15 cellular contexts compared by ENCODE assay signal in genomic region chr10:124558339-124558685, GRCh38.
"Had no signal": no experiment of that assay in that cellular context is flagged by ENCODE, and none has a peak within 500 bp of the region (broad histone marks: within the 10 kb centered on the region; RNA-seq: fewer than 3 reads in every experiment).

No MANE protein-coding gene starts in this region.

- ATAC-seq: activated T-helper 17 cell treated with anti-CD3 and anti-CD28 coated beads, Interleukin-2, amount 50 U/mL, for 72 hours; foreskin keratinocyte; stimulated activated naive B cell treated with anti-CD40 and anti-IgM and Interleukin-4, amounts not matched to agents 10 μg/mL and 1 μg/mL and 100 μg/mL, for 72 hours had no signal

- H3K36me3 ChIP-seq: brain microvascular endothelial cell, pancreas, thoracic aorta had no signal

- H3K4me3 Mint-ChIP-seq: activated T-helper 17 cell treated with anti-CD3 and anti-CD28 coated beads, Interleukin-2, amount 50 U/mL, for 72 hours; stimulated activated naive B cell treated with anti-CD40 and anti-IgM and Interleukin-4, amounts not matched to agents 10 μg/mL and 1 μg/mL and 100 μg/mL, for 72 hours; T-helper 1 cell treated with Interleukin-12 subunit alpha and Interleukin-12 subunit beta and Interleukin-4 antibody, amounts not matched to agents 30 μg/mL and 1 μg/mL, for 36 hours had no signal

- H3K27me3 Mint-ChIP-seq: activated T-helper 17 cell treated with anti-CD3 and anti-CD28 coated beads, Interleukin-2, amount 50 U/mL, for 72 hours; stimulated activated naive B cell treated with anti-CD40 and anti-IgM and Interleukin-4, amounts not matched to agents 10 μg/mL and 1 μg/mL and 100 μg/mL, for 72 hours had no signal

- H3K27me3 ChIP-seq: brain microvascular endothelial cell, pancreas had no signal

- H3K9me3 Mint-ChIP-seq: activated T-helper 17 cell treated with anti-CD3 and anti-CD28 coated beads, Interleukin-2, amount 50 U/mL, for 72 hours had no signal

- H3K4me3 ChIP-seq: pancreas, smooth muscle cell, thoracic aorta had no signal

- H3K4me1 Mint-ChIP-seq: activated T-helper 17 cell treated with anti-CD3 and anti-CD28 coated beads, Interleukin-2, amount 50 U/mL, for 72 hours had no signal

- DNase-seq: activated CD4-positive, alpha-beta T cell treated with anti-CD3 and anti-CD28 coated beads for 48 hours; activated CD8-positive, alpha-beta memory T cell treated with anti-CD3 and anti-CD28 coated beads for 24 hours; activated naive CD4-positive, alpha-beta T cell treated with anti-CD3 and anti-CD28 coated beads, Interleukin-2, amount 50 U/mL, for 16 hours; activated T-cell treated with anti-CD3 and anti-CD28 coated beads for 4 hours; amniotic stem cell; brain microvascular endothelial cell; foreskin keratinocyte; islet precursor cell; SHP77 treated with DMSO at 0.1 percent for 48 hours; stimulated activated naive B cell treated with anti-CD40 and anti-IgM and Interleukin-4, amounts not matched to agents 10 μg/mL and 1 μg/mL and 100 μg/mL, for 72 hours had no signal

- H3K27ac Mint-ChIP-seq: activated T-helper 17 cell treated with anti-CD3 and anti-CD28 coated beads, Interleukin-2, amount 50 U/mL, for 72 hours; T-helper 1 cell treated with Interleukin-12 subunit alpha and Interleukin-12 subunit beta and Interleukin-4 antibody, amounts not matched to agents 30 μg/mL and 1 μg/mL, for 36 hours had no signal

- H3K27ac ChIP-seq: brain microvascular endothelial cell, foreskin keratinocyte, pancreas had no signal

- H3K9me3 ChIP-seq: pancreas, thoracic aorta had no signal

- H3K4me1 ChIP-seq: foreskin keratinocyte, pancreas had no signal
